In the genomic region with DNA sequence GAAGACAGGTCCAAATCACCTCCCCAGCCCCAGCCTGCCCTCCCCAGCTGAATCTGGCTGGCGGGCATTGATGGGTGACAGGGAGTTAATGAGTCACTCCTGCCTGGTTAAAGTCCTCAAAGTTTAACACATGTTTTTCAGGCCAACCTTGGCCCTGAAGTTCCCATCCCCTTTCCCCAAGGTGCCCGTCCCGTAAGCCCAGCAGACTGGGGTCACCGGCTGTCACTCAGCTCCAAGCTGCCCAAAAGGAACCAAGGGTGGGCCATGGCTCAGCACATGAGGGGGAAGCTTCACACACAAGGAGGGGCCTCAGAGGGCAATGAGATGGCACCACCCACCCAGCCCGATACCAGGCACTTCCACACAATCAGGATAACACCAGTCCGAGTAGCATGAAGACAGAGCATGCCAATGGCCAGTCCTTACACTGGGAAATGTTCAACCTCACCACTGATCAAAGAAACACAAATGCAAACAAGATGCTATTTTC, we compare ENCODE assay signal across 33 cellular contexts. TPM values are rescaled to one million over a fixed set of nuclear protein-coding genes. Genes with fewer than 3 reads are reported as not detected.
A peak's percentile ranks its signal among the peaks of the same experiment; 100 is the strongest.
DNase-seq lines count a peak whose midpoint lies in the region; ATAC-seq, FAIRE-seq and TF ChIP-seq lines count a peak whose summit lies in the region.
"Had no signal": no experiment of that assay in that cellular context is flagged by ENCODE, and none has a peak within 500 bp of the region (broad histone marks: within the 10 kb centered on the region; RNA-seq: fewer than 3 reads in every experiment).

No MANE protein-coding gene starts in this region.

- ATAC-seq in Right ventricle myocardium inferior (no peak), right cardiac atrium (no peak)
- ATAC-seq: A549; activated CD8-positive, alpha-beta T cell treated with anti-CD3 and anti-CD28 coated beads for 36 hours; effector memory CD8-positive, alpha-beta T cell; natural killer cell had no signal

- peak; percentile 92 for FAIRE-seq in urothelium cell line (lab: Jason Lieb, UNC)
- FAIRE-seq: A549, astrocyte had no signal

- 94% methylated on average over 6 of the region's 6 CpGs for WGBS in right cardiac atrium

- H3K27ac ChIP-seq in right cardiac atrium (ENCODE audit: low read length) = no peak overlapping the region
- H3K27ac ChIP-seq: A549, KMS-11, testis had no signal

- intact Hi-C loops in Right ventricle myocardium inferior (cut with DNase I) (no loop called here), right cardiac atrium (cut with DNase I) (no loop called here)

- no peaks in the 10 kb centered on the region for H3K27me3 ChIP-seq in right cardiac atrium (ENCODE audit: control insufficient read depth, insufficient read depth)
- H3K27me3 ChIP-seq: testis had no signal

- H3K4me3 ChIP-seq in right cardiac atrium (ENCODE audit: low read length) (no peak overlapping the region), epithelial cell of proximal tubule (ENCODE audit: low read depth, low read length) (no peak overlapping the region)
- H3K4me3 ChIP-seq: A549, testis had no signal

- DNase-seq in Right ventricle myocardium inferior (ENCODE audit: missing footprints) (peak; percentile 32), right cardiac atrium (no peak), epithelial cell of proximal tubule (ENCODE audit: low read depth) (peak; percentile 41), mucosa of gallbladder (ENCODE audit: low spot score) (peak; percentile 56), urothelium cell line (ENCODE audit: low spot score) (no peak), SKM-1 treated with dmso at 0.1 percent for 144 hours (lab: John Stamatoyannopoulos, UW; ENCODE audit: unreplicated experiment) (no peak), foreskin melanocyte (no peak), GF-D8 (lab: John Stamatoyannopoulos, UW) (no peak)
- DNase-seq: activated CD8-positive, alpha-beta T cell treated with anti-CD3 and anti-CD28 coated beads for 36 hours; activated naive CD8-positive, alpha-beta T cell treated with anti-CD3 and anti-CD28 coated beads for 36 hours; AML-193; CD4-positive, alpha-beta memory T cell; central memory CD4-positive, alpha-beta T cell; effector memory CD8-positive, alpha-beta T cell; erythroblast; H9; islet precursor cell; natural killer cell; NCI-H2029; NCI-H526; SIG-M5; stimulated activated CD4-positive, alpha-beta T cell treated with anti-CD3 and anti-CD28 coated beads, Interleukin-2, amount 100 ng/mL, for 24 hours; stimulated activated CD8-positive, alpha-beta memory T cell treated with anti-CD3 and anti-CD28 coated beads, Interleukin-4, amount 100 ng/mL, for 48 hours; testis had no signal

- H3K4me1 ChIP-seq in right cardiac atrium (ENCODE audit: control insufficient read depth, insufficient read depth, low read length) = no peaks in the 10 kb centered on the region
- H3K4me1 ChIP-seq: A549 had no signal

- TF ChIP-seq CTCF in epithelial cell of proximal tubule (conservative IDR thresholded peaks at IDR 0.05; ENCODE audit: low read depth, low read length) = no peak

- H3K9me3 ChIP-seq in right cardiac atrium (ENCODE audit: control insufficient read depth, low read length) = no peaks in the 10 kb centered on the region
- H3K9me3 ChIP-seq: A549, testis had no signal

RNA-seq across cellular contexts. Expression of a gene that starts 10.2 kb away (rescaled TPM):
- total RNA-seq in Right ventricle myocardium inferior (33.0 TPM), right cardiac atrium (10 to 100 TPM; 24.0 to 38.4 (median 31.1) TPM), epithelial cell of proximal tubule (0.14 TPM in 1 of 2 replicates, not detected in the other), mucosa of gallbladder (28.1 TPM)
- polyA plus RNA-seq in right cardiac atrium = 36.2 TPM
- total RNA-seq: mononuclear cell had no signal
- polyA plus RNA-seq: A549; CD4-positive, alpha-beta memory T cell had no signal

RNA-seq across cellular contexts. Expression of a gene that starts 27.3 kb away (rescaled TPM):
- total RNA-seq in Right ventricle myocardium inferior = not detected
- total RNA-seq in right cardiac atrium = not detected
- not detected for polyA plus RNA-seq in right cardiac atrium
- total RNA-seq in epithelial cell of proximal tubule = not detected in 2 replicates
- total RNA-seq in mucosa of gallbladder = 0.40 TPM
- total RNA-seq: activated CD8-positive, alpha-beta T cell treated with anti-CD3 and anti-CD28 coated beads for 36 hours; activated naive CD8-positive, alpha-beta T cell treated with anti-CD3 and anti-CD28 coated beads for 36 hours; activated T-helper 2 cell treated with anti-CD3 and anti-CD28 coated beads, Interferon-gamma antibody, Interleukin-2, Interleukin-4, amounts not matched to agents 10 μg/mL and 5 μg/mL and 100 μg/mL, durations not matched to agents 14 hours and 24 hours and 36 hours; astrocyte; CD4-positive, alpha-beta memory T cell; Daoy; lung microvascular endothelial cell; mononuclear cell; natural killer cell; omental fat pad; urinary bladder had no signal
- polyA plus RNA-seq: A549; CD4-positive, alpha-beta memory T cell; urinary bladder had no signal

Comparison
In these comparisons a context has a peak if more than half of its experiments do, and no peak if none do; other contexts are left out.
1. DNase-seq: peak in Right ventricle myocardium inferior (single experiment), epithelial cell of proximal tubule (single experiment) and mucosa of gallbladder (single experiment); none in right cardiac atrium (0 of 3), urothelium cell line (single experiment), SKM-1 treated with dmso at 0.1 percent for 144 hours (single experiment), foreskin melanocyte (single experiment) and GF-D8 (single experiment).
2. RNA of a gene that starts 10.2 kb away (total RNA-seq): 24.0 to 38.4 TPM in right cardiac atrium, 33.0 TPM in Right ventricle myocardium inferior (single experiment) and 28.1 TPM in mucosa of gallbladder (single experiment); 0.14 TPM in epithelial cell of proximal tubule; every median in the first group is over 10 times any median in the second.